9 cellular contexts compared by ENCODE assay signal in the genomic region with DNA sequence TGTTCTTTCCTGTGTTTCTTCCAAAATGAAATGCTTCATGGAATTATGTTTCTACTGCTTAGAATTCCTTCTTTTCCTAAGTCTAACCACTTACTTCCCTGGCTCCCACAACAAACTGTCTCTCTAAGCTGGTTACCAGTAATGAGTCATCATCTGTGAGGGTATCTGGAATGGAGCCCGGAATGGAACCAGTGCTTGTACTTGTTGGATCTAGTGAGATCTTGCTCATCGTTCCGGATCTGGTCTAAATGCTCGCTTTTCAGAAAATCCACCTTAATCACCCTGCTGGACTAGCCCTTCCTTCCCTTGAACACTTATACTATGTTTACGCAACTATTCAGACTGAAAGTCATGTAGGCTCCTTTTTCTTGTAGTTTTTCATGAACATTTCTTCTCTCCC.
DNase-seq lines count a peak whose midpoint lies in the region; ATAC-seq and TF ChIP-seq lines count a peak whose summit lies in the region.
"Had no signal": no experiment of that assay in that cellular context is flagged by ENCODE, and none has a peak within 500 bp of the region (broad histone marks: within the 10 kb centered on the region; RNA-seq: fewer than 3 reads in every experiment).

No MANE protein-coding gene starts in this region.

- ATAC-seq in mucosa of descending colon, result peak; percentile 17
- no peak for ATAC-seq in GM18907 (IDR thresholded peaks at IDR 0.05; ENCODE audit: unreplicated experiment)

- no peaks in the 10 kb centered on the region for H3K27me3 ChIP-seq in BE2C

- no peaks in the 10 kb centered on the region for H3K9me3 Mint-ChIP-seq in progenitor cell of endocrine pancreas (ENCODE audit: low read depth)

- intact Hi-C loops in mucosa of descending colon (cut with DNase I, micrococcal nuclease), result no loop called here

- no peaks in the 10 kb centered on the region for H3K27me3 Mint-ChIP-seq in progenitor cell of endocrine pancreas

- H3K27ac Mint-ChIP-seq in progenitor cell of endocrine pancreas, result no peak overlapping the region

- H3K36me3 ChIP-seq in BE2C, result peaks cover 6% of the 10 kb centered on the region
- no peaks in the 10 kb centered on the region for H3K36me3 ChIP-seq in mucosa of descending colon (ENCODE audit: low read depth)

- H3K4me1 ChIP-seq in BE2C (peaks cover 9% of the 10 kb centered on the region; the same call in 1 of the 2 replicates), mucosa of descending colon (ENCODE audit: low read depth) (no peaks in the 10 kb centered on the region)

- H3K4me3 ChIP-seq in BE2C (ENCODE audit: low read depth, low read length) (no peak overlapping the region), mucosa of descending colon (no peak overlapping the region)

- H3K4me3 Mint-ChIP-seq in progenitor cell of endocrine pancreas (ENCODE audit: low read depth), result no peak overlapping the region

- no peaks in the 10 kb centered on the region for H3K36me3 Mint-ChIP-seq in progenitor cell of endocrine pancreas (ENCODE audit: insufficient read depth)

- DNase-seq in BE2C (peak; percentile 67), NCI-H1694 treated with DMSO at 0.1 percent for 48 hours (lab: John Stamatoyannopoulos, UW) (peak; percentile 24), dedifferentiated amniotic fluid mesenchymal stem cell (ENCODE audit: extremely low spot score) (peak; percentile 90), mucosa of descending colon (peak in 1 of 3 donors; percentile 19), progenitor cell of endocrine pancreas (ENCODE audit: low spot score, unreplicated experiment) (no peak), cerebellar nuclear complex (lab: John Stamatoyannopoulos, UW) (no peak)
- no peak for DNase-seq in activated CD4-positive, alpha-beta T cell treated with anti-CD3 and anti-CD28 coated beads, Interleukin-2, amount 50 U/mL, for 1 hour
- DNase-seq: NCI-H1930 had no signal

- TF ChIP-seq CTCF in BE2C (IDR thresholded peaks at IDR 0.05; ENCODE audit: low read depth, low read length), result no peak
- no peak for TF ChIP-seq CTCF in mucosa of descending colon (IDR thresholded peaks at IDR 0.05)
- no peak for TF ChIP-seq CTCF in progenitor cell of endocrine pancreas (IDR thresholded peaks at IDR 0.05; ENCODE audit: unreplicated experiment)

- H3K9me3 ChIP-seq in BE2C, result no peaks in the 10 kb centered on the region
- no peaks in the 10 kb centered on the region for H3K9me3 ChIP-seq in mucosa of descending colon

- no peaks in the 10 kb centered on the region for H3K4me1 Mint-ChIP-seq in progenitor cell of endocrine pancreas (ENCODE audit: low read depth)

Comparison
In these comparisons a context has a peak if more than half of its experiments do, and no peak if none do; other contexts are left out.
1. DNase-seq: peak in BE2C (single experiment), NCI-H1694 treated with DMSO at 0.1 percent for 48 hours (single experiment) and dedifferentiated amniotic fluid mesenchymal stem cell (single experiment); none in progenitor cell of endocrine pancreas (single experiment), activated CD4-positive, alpha-beta T cell treated with anti-CD3 and anti-CD28 coated beads, Interleukin-2, amount 50 U/mL, for 1 hour (single experiment) and cerebellar nuclear complex (0 of 2).